8 cellular contexts compared by ENCODE assay signal in the genomic region with DNA sequence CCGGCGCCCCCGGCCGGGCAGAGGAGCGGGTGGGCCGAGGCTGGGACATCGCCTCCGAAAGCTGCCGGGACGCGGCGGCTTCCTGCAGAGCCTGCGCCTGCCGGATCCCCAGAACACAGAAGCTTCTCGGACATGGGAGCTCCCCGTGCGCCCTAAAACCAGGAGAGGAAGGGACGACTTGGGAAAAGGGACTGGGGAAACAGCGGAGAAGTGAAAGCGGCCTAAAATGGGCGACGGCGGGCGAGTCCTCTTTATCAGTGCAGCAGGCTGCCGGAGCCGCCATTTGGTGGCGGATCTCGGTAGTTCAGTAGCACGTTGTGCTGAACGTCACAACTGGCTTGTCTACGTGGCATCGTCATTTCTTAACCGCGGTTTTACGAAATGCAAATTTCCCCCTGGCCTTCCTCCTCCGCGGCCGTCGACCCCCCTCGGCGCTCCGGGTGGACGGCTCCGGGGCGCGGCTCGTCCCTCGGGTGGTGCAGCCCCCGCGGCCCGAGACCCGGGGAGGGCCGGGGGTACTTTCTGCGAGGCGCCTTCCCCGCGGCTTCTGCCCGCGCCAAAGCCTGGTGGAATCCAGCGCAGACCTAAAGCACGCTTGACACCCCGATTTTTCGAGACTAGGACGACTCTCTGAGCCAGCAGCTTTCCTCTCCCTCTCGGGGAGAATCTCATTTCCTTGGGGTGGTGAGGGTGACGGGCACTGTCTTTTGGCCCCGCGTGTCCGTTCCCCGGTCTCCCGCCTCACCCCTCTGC. TPM values are rescaled to one million over a fixed set of nuclear protein-coding genes. Genes with fewer than 3 reads are reported as not detected.
DNase-seq lines count a peak whose midpoint lies in the region; ATAC-seq and TF ChIP-seq lines count a peak whose summit lies in the region.

No MANE protein-coding gene starts in this region.

- peaks cover 4% of the 10 kb centered on the region for H3K4me1 ChIP-seq in neuron (ENCODE audit: insufficient read depth, low read length)
- no peaks in the 10 kb centered on the region for H3K4me1 ChIP-seq in aorta (ENCODE audit: control insufficient read depth in 1 of 2, insufficient read depth in 2 of 2, low read length in 2 of 2)

- DNase-seq in activated T-helper 1 cell treated with anti-CD3 and anti-CD28 coated beads, Interleukin-2, amount 50 U/mL, for 16 hours (ENCODE audit: low read depth in 1 of 2, low spot score in 1 of 2), result peak; percentile 35 to 47
- DNase-seq in foreskin fibroblast, result peak; percentile 54 to 75
- DNase-seq in aorta, result peak; percentile 71 to 81
- DNase-seq in kidney glomerular epithelial cell (lab: John Stamatoyannopoulos, UW), result no peak

- peak overlapping the region; percentile 46 to 54 for H3K4me3 ChIP-seq in foreskin fibroblast (ENCODE audit: low read depth in 1 of 2, low read length in 2 of 2)
- H3K4me3 ChIP-seq in neuron (ENCODE audit: low read length), result no peak overlapping the region
- H3K4me3 ChIP-seq in aorta (ENCODE audit: low read length in 2 of 2), result peak overlapping the region; percentile 27 to 49

- WGBS in aorta, 2 donors, result 3% methylated on average over 70 to 71 of the region's 71 CpGs

- ATAC-seq in GM18873 (IDR thresholded peaks at IDR 0.05; ENCODE audit: low FRiP score, unreplicated experiment) (peak; percentile 51), HG03442 (IDR thresholded peaks at IDR 0.05; ENCODE audit: unreplicated experiment) (peak; percentile 56), aorta (ENCODE audit: low FRiP score) (peak; percentile 65), HG02763 (IDR thresholded peaks at IDR 0.05; ENCODE audit: unreplicated experiment) (no peak)

- TF ChIP-seq CTCF in foreskin fibroblast (IDR thresholded peaks at IDR 0.05; ENCODE audit: low read depth, low read length), result no peak

- H3K36me3 ChIP-seq in neuron (ENCODE audit: insufficient read depth, low read length) (peaks cover 10% of the 10 kb centered on the region), aorta (ENCODE audit: control insufficient read depth in 1 of 2, insufficient read depth in 2 of 2, low read length in 1 of 2) (no peaks in the 10 kb centered on the region)

- H3K9me3 ChIP-seq in neuron (ENCODE audit: low read length) (peaks cover 14% of the 10 kb centered on the region), aorta (ENCODE audit: control insufficient read depth, low read length) (no peaks in the 10 kb centered on the region)

- no peak overlapping the region for H3K27ac ChIP-seq in aorta (ENCODE audit: low read depth in 1 of 2, low read length in 2 of 2)

- intact Hi-C loops in aorta (cut with DNase I), result no loop called here

- peak overlapping the region; percentile 72 for H2AFZ ChIP-seq in neuron (ENCODE audit: low read depth, low read length)

- H3K27me3 ChIP-seq in neuron (ENCODE audit: insufficient read depth, low read length) (peaks cover 22% of the 10 kb centered on the region), aorta (ENCODE audit: control insufficient read depth in 1 of 2, insufficient read depth in 2 of 2, low read length in 1 of 2) (no peaks in the 10 kb centered on the region)

RNA-seq across cellular contexts. Expression of a gene that starts 9.9 kb away (rescaled TPM):
- under 1 TPM in 1 of 2 donors, not detected in 1; 0.36 TPM for total RNA-seq in aorta
- not detected for polyA plus RNA-seq in aorta

RNA-seq across cellular contexts. Expression of a gene that starts 14.5 kb away (rescaled TPM):
- 10 to 100 TPM; 54.8 to 55.9 TPM for total RNA-seq in aorta
- polyA plus RNA-seq in aorta, result 10 to 100 TPM; 40.8 to 61.4 TPM

RNA-seq across cellular contexts. Expression of a gene that starts 19.2 kb away (rescaled TPM):
- 10 to 100 TPM; 38.9 to 43.7 TPM for total RNA-seq in aorta
- 10 to 100 TPM; 60.5 to 75.8 TPM for polyA plus RNA-seq in aorta
